In genomic region chr5:77748160-77748559, GRCh38 we compare ENCODE assay signal across 36 cellular contexts.
"Had no signal": no experiment of that assay in that cellular context is flagged by ENCODE, and none has a peak within 500 bp of the region (broad histone marks: within the 10 kb centered on the region; RNA-seq: fewer than 3 reads in every experiment).

No MANE protein-coding gene starts in this region.

- H3K27ac Mint-ChIP-seq: activated CD4-positive, alpha-beta memory T cell treated with anti-CD3 and anti-CD28 coated beads for 36 hours; activated CD4-positive, alpha-beta T cell treated with anti-CD3 and anti-CD28 coated beads, Interleukin-2, amount 10 ng/mL, durations not matched to agents 24 days and 14 days; activated naive CD4-positive, alpha-beta T cell treated with anti-CD3 and anti-CD28 coated beads, Interleukin-2, amount 50 U/mL, for 24 hours; activated naive CD8-positive, alpha-beta T cell treated with anti-CD3 and anti-CD28 coated beads, Interleukin-2, amount 50 U/mL, for 24 hours; activated T-helper 1 cell treated with anti-CD3 and anti-CD28 coated beads, Interleukin-12 subunit alpha, Interleukin-12 subunit beta, Interleukin-2, Interleukin-4 antibody, amounts not matched to agents 30 ng/mL and 10 ng/mL and 1 ng/mL, durations not matched to agents 14 hours and 24 hours and 36 hours; effector memory CD8-positive, alpha-beta T cell; stimulated activated naive B cell treated with anti-CD40 and anti-IgM and Interleukin-4, amounts not matched to agents 10 μg/mL and 1 μg/mL and 100 μg/mL, for 72 hours; T-helper 2 cell treated with Interferon-gamma antibody and Interleukin-4, amounts not matched to agents 5 μg/mL and 100 μg/mL, for 36 hours had no signal

- FAIRE-seq: endothelial cell of umbilical vein, pancreas, small intestine had no signal

- H3K4me3 Mint-ChIP-seq: activated CD4-positive, alpha-beta memory T cell treated with anti-CD3 and anti-CD28 coated beads for 36 hours; activated CD4-positive, alpha-beta T cell treated with anti-CD3 and anti-CD28 coated beads, Interleukin-2, amount 10 ng/mL, durations not matched to agents 24 days and 14 days; activated naive CD4-positive, alpha-beta T cell treated with anti-CD3 and anti-CD28 coated beads, Interleukin-2, amount 50 U/mL, for 24 hours; activated naive CD8-positive, alpha-beta T cell treated with anti-CD3 and anti-CD28 coated beads, Interleukin-2, amount 50 U/mL, for 24 hours; activated T-helper 1 cell treated with anti-CD3 and anti-CD28 coated beads, Interleukin-12 subunit alpha, Interleukin-12 subunit beta, Interleukin-2, Interleukin-4 antibody, amounts not matched to agents 30 ng/mL and 10 ng/mL and 1 ng/mL, durations not matched to agents 14 hours and 24 hours and 36 hours; effector memory CD8-positive, alpha-beta T cell; stimulated activated naive B cell treated with anti-CD40 and anti-IgM and Interleukin-4, amounts not matched to agents 10 μg/mL and 1 μg/mL and 100 μg/mL, for 72 hours; T-helper 2 cell treated with Interferon-gamma antibody and Interleukin-4, amounts not matched to agents 5 μg/mL and 100 μg/mL, for 36 hours had no signal

- H3K9me3 Mint-ChIP-seq: activated CD4-positive, alpha-beta memory T cell treated with anti-CD3 and anti-CD28 coated beads for 36 hours; activated CD4-positive, alpha-beta T cell treated with anti-CD3 and anti-CD28 coated beads, Interleukin-2, amount 10 ng/mL, durations not matched to agents 24 days and 14 days; activated naive CD4-positive, alpha-beta T cell treated with anti-CD3 and anti-CD28 coated beads, Interleukin-2, amount 50 U/mL, for 24 hours; activated naive CD8-positive, alpha-beta T cell treated with anti-CD3 and anti-CD28 coated beads, Interleukin-2, amount 50 U/mL, for 24 hours; activated T-helper 1 cell treated with anti-CD3 and anti-CD28 coated beads, Interleukin-12 subunit alpha, Interleukin-12 subunit beta, Interleukin-2, Interleukin-4 antibody, amounts not matched to agents 30 ng/mL and 10 ng/mL and 1 ng/mL, durations not matched to agents 14 hours and 24 hours and 36 hours; effector memory CD8-positive, alpha-beta T cell; stimulated activated naive B cell treated with anti-CD40 and anti-IgM and Interleukin-4, amounts not matched to agents 10 μg/mL and 1 μg/mL and 100 μg/mL, for 72 hours; T-helper 2 cell treated with Interferon-gamma antibody and Interleukin-4, amounts not matched to agents 5 μg/mL and 100 μg/mL, for 36 hours had no signal

- DNase-seq: activated CD4-positive, alpha-beta memory T cell treated with anti-CD3 and anti-CD28 coated beads for 36 hours; activated CD4-positive, alpha-beta T cell treated with anti-CD3 and anti-CD28 coated beads, Interleukin-2, amount 10 ng/mL, durations not matched to agents 24 days and 14 days; activated CD4-positive, CD25-positive, alpha-beta regulatory T cell treated with anti-CD3 and anti-CD28 coated beads, Interleukin-2, amount 50 U/mL, for 72 hours; activated CD8-positive, alpha-beta memory T cell treated with anti-CD3 and anti-CD28 coated beads, Interleukin-2, amount 50 U/mL, for 4 hours; activated gamma-delta T cell; activated naive CD8-positive, alpha-beta T cell treated with anti-CD3 and anti-CD28 coated beads, Interleukin-2, amount 50 U/mL, for 24 hours; activated T-cell treated with anti-CD3 and anti-CD28 coated beads, Interleukin-2, amount 50 U/mL, for 1 hour; amygdala; cortex of kidney; effector memory CD8-positive, alpha-beta T cell; foreskin fibroblast; hypothalamus; kidney glomerular epithelial cell; left lung; lower lobe of right lung; mesendoderm; mucosa of descending colon; nucleus accumbens; pancreas; sigmoid colon; small intestine; stimulated activated CD4-positive, alpha-beta T cell treated with anti-CD3 and anti-CD28 coated beads, Interleukin-1b, Interleukin-23, amount 100 ng/mL, for 48 hours; stimulated activated CD4-positive, alpha-beta T cell treated with anti-CD3 and anti-CD28 coated beads, Interleukin-4, amount 100 ng/mL, for 4 hours; stimulated activated CD8-positive, alpha-beta memory T cell treated with anti-CD3 and anti-CD28 coated beads, Interleukin-4, amount 100 ng/mL, for 48 hours; stimulated activated naive B cell treated with anti-CD40 and anti-IgM and Interleukin-4, amounts not matched to agents 10 μg/mL and 1 μg/mL and 100 μg/mL, for 72 hours; stomach; T-helper 1 cell; tibial artery; upper lobe of right lung; WERI-Rb-1 had no signal

- H3K27me3 Mint-ChIP-seq: activated CD4-positive, alpha-beta memory T cell treated with anti-CD3 and anti-CD28 coated beads for 36 hours; activated CD4-positive, alpha-beta T cell treated with anti-CD3 and anti-CD28 coated beads, Interleukin-2, amount 10 ng/mL, durations not matched to agents 24 days and 14 days; activated naive CD4-positive, alpha-beta T cell treated with anti-CD3 and anti-CD28 coated beads, Interleukin-2, amount 50 U/mL, for 24 hours; activated naive CD8-positive, alpha-beta T cell treated with anti-CD3 and anti-CD28 coated beads, Interleukin-2, amount 50 U/mL, for 24 hours; effector memory CD8-positive, alpha-beta T cell; stimulated activated naive B cell treated with anti-CD40 and anti-IgM and Interleukin-4, amounts not matched to agents 10 μg/mL and 1 μg/mL and 100 μg/mL, for 72 hours had no signal

- H3K27ac ChIP-seq: left lung, lower lobe of right lung, pancreas, prostate gland, sigmoid colon, stomach, suprapubic skin, tibial artery, upper lobe of right lung, WERI-Rb-1 had no signal
